31 cellular contexts compared by ENCODE assay signal in genomic region chr15:87420017-87420416, GRCh38.
"Had no signal": no experiment of that assay in that cellular context is flagged by ENCODE, and none has a peak within 500 bp of the region (broad histone marks: within the 10 kb centered on the region; RNA-seq: fewer than 3 reads in every experiment).

No MANE protein-coding gene starts in this region.

- H3K4me3 ChIP-seq: adrenal gland, body of pancreas, breast epithelium had no signal

- H3K27me3 ChIP-seq: adrenal gland, body of pancreas, brain microvascular endothelial cell, breast epithelium had no signal

- ATAC-seq: activated CD8-positive, alpha-beta T cell treated with anti-CD3 and anti-CD28 coated beads for 36 hours; activated naive CD4-positive, alpha-beta T cell treated with anti-CD3 and anti-CD28 coated beads, Interleukin-2, amount 50 U/mL, for 72 hours; activated T-cell treated with anti-CD3 and anti-CD28 coated beads, Interleukin-2, amount 50 U/mL, for 4 hours; activated T-cell treated with anti-CD3 and anti-CD28 coated beads, Interleukin-2, amount 50 U/mL, for 72 hours; activated T-helper 17 cell treated with anti-CD3 and anti-CD28 coated beads, Interleukin-2, amount 50 U/mL, for 72 hours; body of pancreas had no signal

- H3K27ac ChIP-seq: adrenal gland, body of pancreas, brain microvascular endothelial cell, breast epithelium, VCaP had no signal

- H3K4me1 ChIP-seq: adrenal gland, body of pancreas, breast epithelium had no signal

- H3K36me3 ChIP-seq: adrenal gland, brain microvascular endothelial cell, breast epithelium had no signal

- DNase-seq: activated B cell treated with CpG ODN at 0.5 μM for 24 hours; activated CD4-positive, alpha-beta memory T cell treated with anti-CD3 and anti-CD28 coated beads for 36 hours; activated CD4-positive, alpha-beta T cell treated with anti-CD3 and anti-CD28 coated beads for 4 hours; activated CD4-positive, alpha-beta T cell treated with anti-CD3 and anti-CD28 coated beads, Interleukin-2, amount 10 ng/mL, durations not matched to agents 24 days and 14 days; activated CD4-positive, alpha-beta T cell treated with anti-CD3 and anti-CD28 coated beads, Interleukin-2, amount 50 U/mL, for 1 hour; activated CD4-positive, alpha-beta T cell treated with anti-CD3 and anti-CD28 coated beads, Interleukin-2, amount 50 U/mL, for 4 hours; activated CD4-positive, CD25-positive, alpha-beta regulatory T cell treated with anti-CD3 and anti-CD28 coated beads, Interleukin-2, amount 50 U/mL, for 72 hours; activated CD8-positive, alpha-beta memory T cell treated with anti-CD3 and anti-CD28 coated beads, Interleukin-2, amount 50 U/mL, for 4 hours; activated CD8-positive, alpha-beta T cell treated with anti-CD3 and anti-CD28 coated beads for 36 hours; activated effector memory CD4-positive, alpha-beta T cell treated with anti-CD3 and anti-CD28 coated beads, Interleukin-2, amount 50 U/mL, for 16 hours; activated gamma-delta T cell treated with Interleukin-2 at 50 U/mL for 16 hours; activated naive CD4-positive, alpha-beta T cell; activated naive CD4-positive, alpha-beta T cell treated with anti-CD3 and anti-CD28 coated beads for 36 hours; activated naive CD4-positive, alpha-beta T cell treated with anti-CD3 and anti-CD28 coated beads, Interleukin-2, amount 50 U/mL, for 16 hours; activated naive CD8-positive, alpha-beta T cell treated with anti-CD3 and anti-CD28 coated beads for 36 hours; activated T-cell treated with anti-CD3 and anti-CD28 coated beads for 4 hours; activated T-cell treated with anti-CD3 and anti-CD28 coated beads, Interleukin-2, amount 50 U/mL, for 1 hour; activated T-cell treated with anti-CD3 and anti-CD28 coated beads, Interleukin-2, amount 50 U/mL, for 4 hours; activated T-cell treated with anti-CD3 and anti-CD28 coated beads, Interleukin-2, amount 50 U/mL, for 72 hours; adrenal gland; amniotic stem cell; aorta; body of pancreas; brain microvascular endothelial cell; central memory CD4-positive, alpha-beta T cell; T-helper 2 cell; T-helper 9 cell had no signal

- H3K9me3 ChIP-seq: adrenal gland, body of pancreas, breast epithelium had no signal
